ENCODE assay signal across 1 cellular context in the genomic region with DNA sequence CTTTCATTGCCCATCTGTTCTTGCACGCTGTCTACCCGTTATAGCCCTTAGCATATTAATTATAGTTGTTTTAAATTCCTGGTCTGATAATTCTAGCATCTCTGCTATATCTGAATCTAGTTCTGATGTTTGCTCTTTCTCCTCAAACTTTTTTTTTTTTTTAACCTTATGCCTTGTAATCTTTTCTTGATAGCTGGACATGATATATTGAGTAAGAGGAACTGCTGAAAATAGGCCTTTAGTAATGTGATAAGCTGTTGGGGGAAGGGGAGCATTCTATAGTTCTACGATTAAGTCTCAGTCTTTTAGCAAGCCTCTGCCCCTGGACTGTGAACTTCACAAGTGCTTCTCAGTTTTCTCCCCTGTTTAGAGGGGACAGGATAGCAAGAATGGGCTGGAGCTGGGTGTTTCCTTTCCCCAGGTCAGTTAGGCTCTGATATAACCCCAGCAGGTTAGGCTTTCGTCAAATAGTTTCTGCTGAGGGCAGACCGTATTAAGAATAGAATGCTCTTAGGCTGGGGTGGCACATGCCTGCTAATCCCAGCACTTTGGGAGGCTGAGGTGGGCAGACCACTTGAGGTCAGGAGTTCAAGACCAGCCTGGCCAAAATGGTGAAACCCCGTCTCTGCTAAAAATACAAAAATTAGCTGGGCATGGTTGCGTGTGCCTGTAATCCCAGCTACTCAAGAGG.
TF ChIP-seq lines count a peak whose summit lies in the region.

No MANE protein-coding gene starts in this region.

TF ChIP-seq in K562, 482 proteins besides CTCF, POLR2A, EP300 and RAD21 (continued from another document):
- no peak for TF ChIP-seq ZBTB49 (CRISPR knock-in tag; IDR thresholded peaks at IDR 0.05; ENCODE audit: borderline replicate concordance)
- TF ChIP-seq GATAD2A (IDR thresholded peaks at IDR 0.05) = no peak
- TF ChIP-seq CEBPB (tag; IDR thresholded peaks at IDR 0.05) = peak; percentile 74
- TF ChIP-seq, protein P1, sequence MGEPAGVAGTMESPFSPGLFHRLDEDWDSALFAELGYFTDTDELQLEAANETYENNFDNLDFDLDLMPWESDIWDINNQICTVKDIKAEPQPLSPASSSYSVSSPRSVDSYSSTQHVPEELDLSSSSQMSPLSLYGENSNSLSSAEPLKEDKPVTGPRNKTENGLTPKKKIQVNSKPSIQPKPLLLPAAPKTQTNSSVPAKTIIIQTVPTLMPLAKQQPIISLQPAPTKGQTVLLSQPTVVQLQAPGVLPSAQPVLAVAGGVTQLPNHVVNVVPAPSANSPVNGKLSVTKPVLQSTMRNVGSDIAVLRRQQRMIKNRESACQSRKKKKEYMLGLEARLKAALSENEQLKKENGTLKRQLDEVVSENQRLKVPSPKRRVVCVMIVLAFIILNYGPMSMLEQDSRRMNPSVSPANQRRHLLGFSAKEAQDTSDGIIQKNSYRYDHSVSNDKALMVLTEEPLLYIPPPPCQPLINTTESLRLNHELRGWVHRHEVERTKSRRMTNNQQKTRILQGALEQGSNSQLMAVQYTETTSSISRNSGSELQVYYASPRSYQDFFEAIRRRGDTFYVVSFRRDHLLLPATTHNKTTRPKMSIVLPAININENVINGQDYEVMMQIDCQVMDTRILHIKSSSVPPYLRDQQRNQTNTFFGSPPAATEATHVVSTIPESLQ (CRISPR knock-in tag; IDR thresholded peaks at IDR 0.05) = no peak
- TF ChIP-seq TCF7 (IDR thresholded peaks at IDR 0.05; ENCODE audit: borderline replicate concordance) = no peak
- TF ChIP-seq TFAM (CRISPR knock-in tag; conservative IDR thresholded peaks at IDR 0.05) = no peak
- no peak for TF ChIP-seq DACH1 (IDR thresholded peaks at IDR 0.05; ENCODE audit: partially characterized antibody)
- TF ChIP-seq RBM17 (IDR thresholded peaks at IDR 0.05; ENCODE audit: borderline replicate concordance, low read depth, low read length) = no peak
- no peak for TF ChIP-seq BRCA1 (IDR thresholded peaks at IDR 0.05)
- TF ChIP-seq BRCA1 (CRISPR knock-in tag; IDR thresholded peaks at IDR 0.05) = no peak
- no peak for TF ChIP-seq MAFG (tag; conservative IDR thresholded peaks at IDR 0.05)
- no peak for TF ChIP-seq KAT8 (IDR thresholded peaks at IDR 0.05; ENCODE audit: low read depth)
- no peak for TF ChIP-seq ZNF311 (CRISPR knock-in tag; IDR thresholded peaks at IDR 0.05)
- no peak for TF ChIP-seq ETV5 (CRISPR knock-in tag; IDR thresholded peaks at IDR 0.05; ENCODE audit: low read depth)
- TF ChIP-seq NCOA4 (IDR thresholded peaks at IDR 0.05; ENCODE audit: partially characterized antibody) = no peak
- TF ChIP-seq TCFL5 (CRISPR knock-in tag; conservative IDR thresholded peaks at IDR 0.05) = no peak
- no peak for TF ChIP-seq POU5F1 (IDR thresholded peaks at IDR 0.05; ENCODE audit: borderline replicate concordance, low read depth, low read length, partially characterized antibody)
- no peak for TF ChIP-seq ZNF217 (CRISPR knock-in tag; IDR thresholded peaks at IDR 0.05)
- no peak for TF ChIP-seq HNRNPK (IDR thresholded peaks at IDR 0.05; ENCODE audit: low read depth, low read length, poor library complexity, severe bottlenecking)
